In the genomic region with DNA sequence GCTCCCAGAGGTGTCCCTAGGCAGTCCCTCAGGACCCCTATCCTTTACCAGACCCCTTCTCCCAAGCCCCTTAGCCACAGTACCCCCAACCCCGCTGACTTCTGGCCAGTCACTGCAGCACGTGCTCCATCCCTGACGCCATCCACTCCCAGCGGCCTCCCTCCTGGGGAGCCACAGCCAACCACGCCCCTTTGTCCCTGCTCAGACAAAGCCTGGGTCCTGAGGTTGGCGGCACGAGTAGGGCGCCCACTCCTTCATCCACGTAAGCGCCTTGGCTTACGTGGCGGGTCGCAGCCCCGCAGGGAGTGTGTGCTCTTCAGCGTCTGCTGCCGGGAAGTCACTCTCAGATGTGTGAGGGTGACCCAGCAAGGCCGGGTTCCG, we compare ENCODE assay signal across 7 cellular contexts. TPM values are rescaled to one million over a fixed set of nuclear protein-coding genes. Genes with fewer than 3 reads are reported as not detected.
DNase-seq lines count a peak whose midpoint lies in the region; ATAC-seq, FAIRE-seq and TF ChIP-seq lines count a peak whose summit lies in the region.
"Not testable (repeated sequence)": the region's sequence is repeated elsewhere in the genome, so short reads cannot be mapped to it uniquely, and the experiment has no call there.

No MANE protein-coding gene starts in this region.

- TF ChIP-seq CTCF in K562 (IDR thresholded peaks at IDR 0.05 in 2 of 3, conservative IDR thresholded peaks at IDR 0.05 in 1 of 3; ENCODE audit: insufficient read depth in 2 of 3, low read depth in 1 of 3, low read length in 3 of 3); gastroesophageal sphincter (IDR thresholded peaks at IDR 0.05); heart right ventricle (IDR thresholded peaks at IDR 0.05): not testable (repeated sequence)

- not testable (repeated sequence) for H4K20me1 ChIP-seq in K562 (replicated peaks; ENCODE audit: control insufficient read depth, insufficient read depth, low read length)

- not testable (repeated sequence) for H3K36me3 ChIP-seq in K562 (ENCODE audit: control insufficient read depth, insufficient read depth, low read length); gastroesophageal sphincter; heart right ventricle

- not testable (repeated sequence) for H3K4me3 ChIP-seq in K562, gastroesophageal sphincter, heart right ventricle

- FAIRE-seq in K562 (lab: Jason Lieb, UNC): not testable (repeated sequence)

- not testable (repeated sequence) for H3K9ac ChIP-seq in K562 (ENCODE audit: insufficient read depth in 1 of 2, low read depth in 2 of 2, low read length in 2 of 2)

- not testable (repeated sequence) for TF ChIP-seq POLR2A in K562 (conservative IDR thresholded peaks at IDR 0.05); gastroesophageal sphincter (IDR thresholded peaks at IDR 0.05)

- no CpG with 5 or more reads among the region's 18 CpGs for WGBS in K562 (ENCODE audit: insufficient coverage, low coverage, missing lambda C conversion rate)
- WGBS in gastroesophageal sphincter (ENCODE audit: low coverage in 1 of 2), 2 donors: no CpG with 5 or more reads among the region's 18 CpGs
- no CpG with 5 or more reads among the region's 18 CpGs for WGBS in heart right ventricle, 2 donors

- H3K4me3 Mint-ChIP-seq in activated CD4-positive, alpha-beta T cell treated with anti-CD3 and anti-CD28 coated beads for 36 hours: not testable (repeated sequence)

- H3K27me3 Mint-ChIP-seq in activated CD4-positive, alpha-beta T cell treated with anti-CD3 and anti-CD28 coated beads for 36 hours: not testable (repeated sequence)

- H3K27ac Mint-ChIP-seq in activated CD4-positive, alpha-beta T cell treated with anti-CD3 and anti-CD28 coated beads for 36 hours: not testable (repeated sequence)

- not testable (repeated sequence) for H3K4me2 ChIP-seq in K562 (ENCODE audit: insufficient read depth, low read length)

- intact Hi-C loops in activated CD4-positive, alpha-beta T cell treated with anti-CD3 and anti-CD28 coated beads for 36 hours (cut with DNase I, micrococcal nuclease); K562 (cut with micrococcal nuclease); Right ventricle myocardium superior (cut with DNase I); heart right ventricle (cut with DNase I); left ventricle myocardium superior (cut with micrococcal nuclease); sciatic nerve (cut with DNase I): not testable (repeated sequence)

- not testable (repeated sequence) for TF ChIP-seq EP300 in K562 (IDR thresholded peaks at IDR 0.05; ENCODE audit: low read length); gastroesophageal sphincter (IDR thresholded peaks at IDR 0.05)

- TF ChIP-seq RAD21 in K562 (CRISPR knock-in tag; conservative IDR thresholded peaks at IDR 0.05 in 1 of 2, IDR thresholded peaks at IDR 0.05 in 1 of 2): not testable (repeated sequence)

- H3K27me3 ChIP-seq in K562 (ENCODE audit: control insufficient read depth in 2 of 2, insufficient read depth in 2 of 2, low read length in 2 of 2); gastroesophageal sphincter; heart right ventricle: not testable (repeated sequence)

- DNase-seq in activated CD4-positive, alpha-beta T cell treated with anti-CD3 and anti-CD28 coated beads for 36 hours; K562 (ENCODE audit: extremely low read depth in 1 of 4, low spot score in 3 of 4); Right ventricle myocardium superior; heart right ventricle; left ventricle myocardium superior; sciatic nerve (ENCODE audit: low spot score): not testable (repeated sequence)

- H3K9me3 Mint-ChIP-seq in activated CD4-positive, alpha-beta T cell treated with anti-CD3 and anti-CD28 coated beads for 36 hours (ENCODE audit: low read depth): not testable (repeated sequence)

- H3K4me1 Mint-ChIP-seq in activated CD4-positive, alpha-beta T cell treated with anti-CD3 and anti-CD28 coated beads for 36 hours: not testable (repeated sequence)

- H3K9me1 ChIP-seq in K562 (ENCODE audit: control insufficient read depth, insufficient read depth, low read length): not testable (repeated sequence)

- not testable (repeated sequence) for H3K27ac ChIP-seq in K562 (ENCODE audit: extremely low read depth, low read depth, low read length); gastroesophageal sphincter; heart right ventricle

- POLR2A ChIA-PET in activated CD4-positive, alpha-beta T cell treated with anti-CD3 and anti-CD28 coated beads for 36 hours (lab: Charles Lee); K562 (lab: Yijun Ruan, JAX): not testable (repeated sequence)

- H3K79me2 ChIP-seq in K562 (ENCODE audit: control insufficient read depth, insufficient read depth, low read length): not testable (repeated sequence)

- H3K36me3 Mint-ChIP-seq in activated CD4-positive, alpha-beta T cell treated with anti-CD3 and anti-CD28 coated beads for 36 hours (ENCODE audit: low read depth): not testable (repeated sequence)

- peak; percentile 5 for ATAC-seq in activated CD4-positive, alpha-beta T cell treated with anti-CD3 and anti-CD28 coated beads for 36 hours
- peak; percentile 23 for ATAC-seq in K562
- ATAC-seq in gastroesophageal sphincter: peak; percentile 41
- ATAC-seq in Right ventricle myocardium superior (ENCODE audit: poor library complexity): peak; percentile 31
- peak; percentile 5 to 55 (median 34) for ATAC-seq in heart right ventricle
- peak; percentile 38 for ATAC-seq in left ventricle myocardium superior
- peak; percentile 62 for ATAC-seq in sciatic nerve

- CTCF ChIA-PET in activated CD4-positive, alpha-beta T cell treated with anti-CD3 and anti-CD28 coated beads for 36 hours (lab: Charles Lee); K562 (lab: Yijun Ruan, JAX; ENCODE audit: low intra/inter-chr PET ratio): not testable (repeated sequence)

- H3K9me3 ChIP-seq in K562 (replicated peaks; ENCODE audit: control insufficient read depth, insufficient read depth, low read depth, low read length); gastroesophageal sphincter; heart right ventricle: not testable (repeated sequence)

- not testable (repeated sequence) for H3K4me1 ChIP-seq in K562 (replicated peaks in 1 of 2; ENCODE audit: control insufficient read depth in 2 of 2, insufficient read depth in 2 of 2, low read length in 2 of 2); gastroesophageal sphincter; heart right ventricle

- in situ Hi-C loops in K562 (cut with MboI): loop anchor here (25.0 kb wide), 1 partner anchor 353 kb away; a partner anchor contains a TSS

- H2AFZ ChIP-seq in K562 (ENCODE audit: low read depth, low read length): not testable (repeated sequence)

- BruUV-seq in K562 (replicated peaks; lab: Mats Ljungman, UMichigan): not testable (repeated sequence)

RNA-seq across cellular contexts. Expression of a gene that starts 7.1 kb away (rescaled TPM):
- total RNA-seq in activated CD4-positive, alpha-beta T cell treated with anti-CD3 and anti-CD28 coated beads for 36 hours: 10 to 100 TPM; 30.3 to 43.2 TPM
- total RNA-seq in K562 (2011; cell fraction: chromatin; rRNA removed; ENCODE audit: low replicate concordance): 125 and 198 TPM in 2 replicates
- 96.3 and 112 TPM in 2 replicates for total RNA-seq in K562 (2011; cell fraction: nucleolus; rRNA removed)
- 120 and 121 TPM in 2 replicates for total RNA-seq in K562 (2011; cell fraction: nucleoplasm; rRNA removed)
- total RNA-seq in K562 (2014; rRNA removed): 45.4 and 64.8 TPM in 2 replicates
- total RNA-seq in K562 (2014; rRNA removed; fragmentation: Illumina TruSeq; extraction: Trizol): 20.4 and 26.6 TPM in 2 replicates
- total RNA-seq in K562 (2015; rRNA removed; fragmentation: Illumina TruSeq; extraction: Trizol): 37.8 and 39.5 TPM in 2 replicates
- 70.1 and 77.0 TPM in 2 replicates for total RNA-seq in K562 (2021)
- 45.4 and 47.3 TPM in 2 replicates for polyA plus RNA-seq in K562 (2011; rRNA removed)
- 50.0 and 94.6 TPM in 2 replicates for polyA plus RNA-seq in K562 (2011; cell fraction: cytosol; rRNA removed)
- polyA plus RNA-seq in K562 (2011; cell fraction: nucleus; rRNA removed): 97.1 and 134 TPM in 2 replicates
- 55.4 and 77.7 TPM in 2 replicates for polyA plus RNA-seq in K562 (2012)
- 25.3 and 36.6 TPM in 2 replicates for polyA plus RNA-seq in K562 (2014; fragmentation: Illumina TruSeq; extraction: Trizol)
- 10 to 100 TPM; 11.2 to 24.9 TPM for polyA plus RNA-seq in K562 (2014; fragmentation: Nextera tagmentation; extraction: Ambion mirVana)
- 65.4 and 78.6 TPM in 2 replicates for polyA plus RNA-seq in K562 (2014; rRNA removed)
- 22.0 and 25.5 TPM in 2 replicates for polyA minus RNA-seq in K562 (2011; rRNA and poly(A)+ RNA removed)
- 21.8 and 29.4 TPM in 2 replicates for polyA minus RNA-seq in K562 (2011; cell fraction: cytosol; rRNA and poly(A)+ RNA removed)
- 43.9 and 44.2 TPM in 2 replicates for polyA minus RNA-seq in K562 (2011; cell fraction: nucleus; rRNA and poly(A)+ RNA removed)
- 10 to 100 TPM in 2 of 4 donors, 1 to 10 TPM in 2; 6.1 to 35.6 (median 9.5) TPM for total RNA-seq in gastroesophageal sphincter
- total RNA-seq in Right ventricle myocardium superior: 146 TPM
- 100 to 1,000 TPM in 4 of 10 donors, 10 to 100 TPM in 5, 1 to 10 TPM in 1; 8.2 to 310 (median 20.2) TPM for total RNA-seq in heart right ventricle
- 100 to 1,000 TPM in 1 of 2 donors, 10 to 100 TPM in 1; 15.9 to 116 TPM for polyA plus RNA-seq in heart right ventricle
- total RNA-seq in left ventricle myocardium superior: 141 TPM
- 14.5 TPM for total RNA-seq in sciatic nerve

RNA-seq across cellular contexts. Expression of a gene that starts 33.3 kb away (rescaled TPM):
- 10 to 100 TPM; 28.9 to 54.1 TPM for total RNA-seq in activated CD4-positive, alpha-beta T cell treated with anti-CD3 and anti-CD28 coated beads for 36 hours
- total RNA-seq in K562 (2011; cell fraction: chromatin; rRNA removed; ENCODE audit: low replicate concordance): 95.1 and 192 TPM in 2 replicates
- 89.4 and 101 TPM in 2 replicates for total RNA-seq in K562 (2011; cell fraction: nucleolus; rRNA removed)
- 53.8 and 68.3 TPM in 2 replicates for total RNA-seq in K562 (2011; cell fraction: nucleoplasm; rRNA removed)
- 47.0 and 58.9 TPM in 2 replicates for total RNA-seq in K562 (2014; rRNA removed)
- 23.1 and 24.6 TPM in 2 replicates for total RNA-seq in K562 (2014; rRNA removed; fragmentation: Illumina TruSeq; extraction: Trizol)
- 33.1 and 36.6 TPM in 2 replicates for total RNA-seq in K562 (2015; rRNA removed; fragmentation: Illumina TruSeq; extraction: Trizol)
- total RNA-seq in K562 (2021): 46.5 and 57.6 TPM in 2 replicates
- 27.7 and 28.7 TPM in 2 replicates for polyA plus RNA-seq in K562 (2011; rRNA removed)
- polyA plus RNA-seq in K562 (2011; cell fraction: cytosol; rRNA removed): 30.3 and 42.8 TPM in 2 replicates
- 69.1 and 77.4 TPM in 2 replicates for polyA plus RNA-seq in K562 (2011; cell fraction: nucleus; rRNA removed)
- polyA plus RNA-seq in K562 (2012): 19.4 and 34.4 TPM in 2 replicates
- 31.1 and 35.2 TPM in 2 replicates for polyA plus RNA-seq in K562 (2014; fragmentation: Illumina TruSeq; extraction: Trizol)
- polyA plus RNA-seq in K562 (2014; fragmentation: Nextera tagmentation; extraction: Ambion mirVana): 1 to 10 TPM in 1 of 2 experiments, under 1 TPM in 1; 0.72 to 1.9 TPM
- polyA plus RNA-seq in K562 (2014; rRNA removed): 35.3 and 40.6 TPM in 2 replicates
- polyA minus RNA-seq in K562 (2011; rRNA and poly(A)+ RNA removed): 28.2 and 34.5 TPM in 2 replicates
- polyA minus RNA-seq in K562 (2011; cell fraction: cytosol; rRNA and poly(A)+ RNA removed): 22.5 and 27.6 TPM in 2 replicates
- 32.7 and 47.2 TPM in 2 replicates for polyA minus RNA-seq in K562 (2011; cell fraction: nucleus; rRNA and poly(A)+ RNA removed)
- total RNA-seq in gastroesophageal sphincter: 1 to 10 TPM; 3.4 to 9.2 (median 6.1) TPM
- total RNA-seq in Right ventricle myocardium superior: 8.6 TPM
- total RNA-seq in heart right ventricle: 10 to 100 TPM in 1 of 10 donors, 1 to 10 TPM in 8, not detected in 1; 1.0 to 14.8 (median 6.5) TPM
- polyA plus RNA-seq in heart right ventricle: 1 to 10 TPM; 2.3 to 5.4 TPM
- 8.7 TPM for total RNA-seq in left ventricle myocardium superior
- 6.4 TPM for total RNA-seq in sciatic nerve

Comparison
In these comparisons a context has a peak if more than half of its experiments do, and no peak if none do; other contexts are left out.
1. ATAC-seq: peak in every context shown above with its lines; median percentile 62 in sciatic nerve; 41 in gastroesophageal sphincter; 38 in left ventricle myocardium superior; 34 in heart right ventricle; 31 in Right ventricle myocardium superior; 23 in K562; 5 in activated CD4-positive, alpha-beta T cell treated with anti-CD3 and anti-CD28 coated beads for 36 hours.